20 cellular contexts compared by ENCODE assay signal in genomic region chr13:36885901-36886300, GRCh38. TPM values are rescaled to one million over a fixed set of nuclear protein-coding genes. Genes with fewer than 3 reads are reported as not detected.
"Had no signal": no experiment of that assay in that cellular context is flagged by ENCODE, and none has a peak within 500 bp of the region (broad histone marks: within the 10 kb centered on the region; RNA-seq: fewer than 3 reads in every experiment).

No MANE protein-coding gene starts in this region.

- H3K27ac ChIP-seq: breast epithelium, esophagus muscularis mucosa, lower lobe of right lung, parathyroid adenoma, suprapubic skin, upper lobe of left lung had no signal

- H3K27me3 ChIP-seq: breast epithelium, esophagus muscularis mucosa, suprapubic skin, upper lobe of left lung had no signal

- H3K4me3 ChIP-seq: breast epithelium, esophagus muscularis mucosa, lower lobe of right lung, suprapubic skin, upper lobe of left lung had no signal

- H3K36me3 ChIP-seq: breast epithelium, esophagus muscularis mucosa, lower lobe of right lung, suprapubic skin, upper lobe of left lung had no signal

- H3K4me1 ChIP-seq: breast epithelium, parathyroid adenoma, suprapubic skin had no signal

- H3K9me3 ChIP-seq: breast epithelium, esophagus muscularis mucosa, lower lobe of right lung, suprapubic skin, upper lobe of left lung had no signal

- DNase-seq: activated CD4-positive, alpha-beta T cell treated with anti-CD3 and anti-CD28 coated beads for 4 hours; activated CD8-positive, alpha-beta memory T cell treated with anti-CD3 and anti-CD28 coated beads, Interleukin-2, amount 50 U/mL, for 4 hours; activated CD8-positive, alpha-beta T cell treated with anti-CD3 and anti-CD28 coated beads for 36 hours; activated gamma-delta T cell treated with Interleukin-2 at 50 U/mL for 16 hours; activated naive CD8-positive, alpha-beta T cell treated with anti-CD3 and anti-CD28 coated beads for 36 hours; activated T-cell treated with anti-CD3 and anti-CD28 coated beads, Interleukin-2, amount 50 U/mL, for 72 hours; anterior cingulate cortex; immature natural killer cell; left cardiac atrium; lower lobe of right lung; naive B cell; retina; stimulated activated CD4-positive, alpha-beta T cell treated with anti-CD3 and anti-CD28 coated beads, Interleukin-4, amount 100 ng/mL, for 1 hour; stimulated activated CD8-positive, alpha-beta memory T cell treated with anti-CD3 and anti-CD28 coated beads, Interleukin-4, amount 100 ng/mL, for 48 hours; stimulated activated naive CD8-positive, alpha-beta T cell treated with anti-CD3 and anti-CD28 coated beads, Interleukin-15, Interleukin-2, amounts not matched to agents 100 U/mL and 50 U/mL, for 24 hours; upper lobe of left lung had no signal

- ATAC-seq: activated CD8-positive, alpha-beta T cell treated with anti-CD3 and anti-CD28 coated beads for 36 hours; activated T-cell treated with anti-CD3 and anti-CD28 coated beads, Interleukin-2, amount 50 U/mL, for 72 hours; left cardiac atrium; lower lobe of right lung; stimulated activated naive CD8-positive, alpha-beta T cell treated with anti-CD3 and anti-CD28 coated beads, Interleukin-15, Interleukin-2, amounts not matched to agents 100 U/mL and 50 U/mL, for 24 hours had no signal

RNA-seq across cellular contexts. Expression of gene SMAD9, which starts 34.1 kb away (rescaled TPM):
- total RNA-seq: activated T-cell treated with anti-CD3 and anti-CD28 coated beads, Interleukin-2, amount 50 U/mL, for 72 hours had no signal
